In genomic region chr10:71213127-71213616, GRCh38 we compare ENCODE assay signal across 1 cellular context.
TF ChIP-seq lines count a peak whose summit lies in the region.

No MANE protein-coding gene starts in this region.

TF ChIP-seq in K562, 482 proteins besides CTCF, POLR2A, EP300 and RAD21 (continued from another document):
- TF ChIP-seq ARID4B (CRISPR knock-in tag; IDR thresholded peaks at IDR 0.05) = 0 out of 2 replicates have a peak, but pooled peaks have one; percentile 2
- no peak for TF ChIP-seq CREM (IDR thresholded peaks at IDR 0.05; ENCODE audit: low read depth)
- TF ChIP-seq NUFIP1 (IDR thresholded peaks at IDR 0.05; ENCODE audit: partially characterized antibody) = no peak
- TF ChIP-seq CSDE1 (IDR thresholded peaks at IDR 0.05) = no peak
- peak; percentile 76 for TF ChIP-seq MBD1 (CRISPR knock-in tag; IDR thresholded peaks at IDR 0.05)
- TF ChIP-seq ETV1 (tag; conservative IDR thresholded peaks at IDR 0.05; ENCODE audit: low read depth) = 0 out of 2 replicates have a peak, but pooled peaks have one; percentile 28
- no peak for TF ChIP-seq ZC3H4 (CRISPR knock-in tag; IDR thresholded peaks at IDR 0.05; ENCODE audit: borderline replicate concordance)
- no peak for TF ChIP-seq PATZ1 (CRISPR knock-in tag; IDR thresholded peaks at IDR 0.05; ENCODE audit: borderline replicate concordance)
- TF ChIP-seq DLX4 (CRISPR knock-in tag; IDR thresholded peaks at IDR 0.05) = no peak
- no peak for TF ChIP-seq USF2 (CRISPR knock-in tag; IDR thresholded peaks at IDR 0.05)
- TF ChIP-seq ZNF140 (CRISPR knock-in tag; IDR thresholded peaks at IDR 0.05) = no peak
- TF ChIP-seq CBX1 (IDR thresholded peaks at IDR 0.05; ENCODE audit: low read depth) = no peak
- TF ChIP-seq MTA1 (IDR thresholded peaks at IDR 0.05; ENCODE audit: borderline replicate concordance) = no peak
- TF ChIP-seq RBM17 (IDR thresholded peaks at IDR 0.05; ENCODE audit: borderline replicate concordance, low read depth, low read length) = no peak
- TF ChIP-seq ZNF124 (CRISPR knock-in tag; IDR thresholded peaks at IDR 0.05) = no peak
- peak; percentile 76; the same call in 1 of the 2 replicates for TF ChIP-seq NFATC3 (IDR thresholded peaks at IDR 0.05)
- no peak for TF ChIP-seq POU5F1 (IDR thresholded peaks at IDR 0.05; ENCODE audit: borderline replicate concordance, low read depth, low read length, partially characterized antibody)
- TF ChIP-seq SIN3B (IDR thresholded peaks at IDR 0.05; ENCODE audit: low read depth) = no peak
- TF ChIP-seq RBM22 (IDR thresholded peaks at IDR 0.05; ENCODE audit: low read depth, low read length, poor library complexity, severe bottlenecking) = no peak
- no peak for TF ChIP-seq PHTF2 (CRISPR knock-in tag; IDR thresholded peaks at IDR 0.05)
- no peak for TF ChIP-seq JUND (IDR thresholded peaks at IDR 0.05; ENCODE audit: borderline replicate concordance, low read depth, low read length)
- TF ChIP-seq JUND (tag; IDR thresholded peaks at IDR 0.05; ENCODE audit: borderline replicate concordance, low read depth, low read length) = no peak
- TF ChIP-seq EZH2 (IDR thresholded peaks at IDR 0.05; ENCODE audit: borderline replicate concordance, low read depth, low read length) = no peak
- TF ChIP-seq ZNF695 (CRISPR knock-in tag; IDR thresholded peaks at IDR 0.05) = no peak
- TF ChIP-seq NCOA2 (IDR thresholded peaks at IDR 0.05; ENCODE audit: partially characterized antibody in 2 of 2) = no peak
- TF ChIP-seq FOSL1 (tag; conservative IDR thresholded peaks at IDR 0.05) = no peak
